In genomic region chr11:9205596-9205995, GRCh38 we compare ENCODE assay signal across 1 cellular context.
TF ChIP-seq lines count a peak whose summit lies in the region.

No MANE protein-coding gene starts in this region.

TF ChIP-seq in IMR-90, 13 proteins besides CTCF, POLR2A, EP300 and RAD21 (continued from another document):
- no peak for TF ChIP-seq USF2 (IDR thresholded peaks at IDR 0.05; ENCODE audit: low read depth, low read length)
- no peak for TF ChIP-seq BHLHE40 (IDR thresholded peaks at IDR 0.05; ENCODE audit: low read depth, low read length)
- TF ChIP-seq RCOR1 (IDR thresholded peaks at IDR 0.05; ENCODE audit: insufficient replicate concordance, low read length): no peak
